In genomic region chr12:42498549-42499247, GRCh38 we compare ENCODE assay signal across 20 cellular contexts.
DNase-seq lines count a peak whose midpoint lies in the region; ATAC-seq, FAIRE-seq and TF ChIP-seq lines count a peak whose summit lies in the region.
"Had no signal": no experiment of that assay in that cellular context is flagged by ENCODE, and none has a peak within 500 bp of the region (broad histone marks: within the 10 kb centered on the region; RNA-seq: fewer than 3 reads in every experiment).

No MANE protein-coding gene starts in this region.

- CTCF ChIA-PET in activated CD4-positive, alpha-beta T cell treated with anti-CD3 and anti-CD28 coated beads for 36 hours (lab: Charles Lee): no interaction called here
- CTCF ChIA-PET in IMR-90 (lab: Yijun Ruan, JAX): interaction anchor here (0.6 kb wide), 2 partner anchors 146 to 397 kb away, joined by 3 to 4 read pairs; no protein-coding TSS in a partner anchor
- CTCF ChIA-PET in endothelial cell of umbilical vein (lab: Charles Lee): interaction anchor here (0.6 kb wide), 1 partner anchor 580 kb away, joined by 3 read pairs; no protein-coding TSS in a partner anchor
- CTCF ChIA-PET in CD8-positive, alpha-beta memory T cell (lab: Charles Lee): interaction anchor here (1.2 kb wide), 1 partner anchor 8 kb away, joined by 3 read pairs; no protein-coding TSS in a partner anchor

- no peaks in the 10 kb centered on the region for H3K4me1 Mint-ChIP-seq in activated CD4-positive, alpha-beta T cell treated with anti-CD3 and anti-CD28 coated beads for 36 hours
- H3K4me1 Mint-ChIP-seq in progenitor cell of endocrine pancreas (ENCODE audit: low read depth): peaks cover 7% of the 10 kb centered on the region
- H3K4me1 Mint-ChIP-seq in CD8-positive, alpha-beta memory T cell: no peaks in the 10 kb centered on the region

- H2BK120ac ChIP-seq in IMR-90 (ENCODE audit: low read depth, low read length): no peak overlapping the region

- no peak for TF ChIP-seq POLR2A in IMR-90 (IDR thresholded peaks at IDR 0.05; ENCODE audit: low read depth, low read length)
- no peak for TF ChIP-seq POLR2A in endothelial cell of umbilical vein (IDR thresholded peaks at IDR 0.05; ENCODE audit: low read depth, low read length)

- H2AK9ac ChIP-seq in IMR-90 (replicated peaks; ENCODE audit: low read depth, low read length, poor library complexity): no peak overlapping the region

- in situ Hi-C loops in IMR-90 (cut with MboI; ENCODE audit: low sequenced_read_pairs): no loop called here

- TF ChIP-seq RAD21 in IMR-90 (IDR thresholded peaks at IDR 0.05; ENCODE audit: low read length): no peak

- H2AFZ ChIP-seq in IMR-90 (replicated peaks; ENCODE audit: low read length, poor library complexity) (no peak overlapping the region), endothelial cell of umbilical vein (ENCODE audit: low read depth, low read length) (no peak overlapping the region)

- H3K14ac ChIP-seq in IMR-90 (replicated peaks; ENCODE audit: low read depth, low read length): no peak overlapping the region

- H3K27ac ChIP-seq in IMR-90 (ENCODE audit: insufficient read depth, low read length) (no peak overlapping the region), endothelial cell of umbilical vein (ENCODE audit: insufficient read depth, low read depth, low read length) (no peak overlapping the region)
- H3K27ac ChIP-seq in CD8-positive, alpha-beta memory T cell (ENCODE audit: low read depth, low read length): no peak overlapping the region
- H3K27ac ChIP-seq: HL-60 had no signal

- H4K5ac ChIP-seq in IMR-90 (ENCODE audit: low read depth, low read length): no peak overlapping the region

- H3K79me1 ChIP-seq in IMR-90 (ENCODE audit: low read depth in 1 of 2, low read length in 2 of 2): peaks cover 3 to 6% of the 10 kb centered on the region in 2 experiments; a peak in 1 of 4 replicates

- FAIRE-seq in endothelial cell of umbilical vein (lab: Jason Lieb, UNC): peak; percentile 70
- FAIRE-seq: HTR-8/SVneo, K562 had no signal

- H3K9me1 ChIP-seq in IMR-90 (ENCODE audit: insufficient read depth, low read length): no peaks in the 10 kb centered on the region
- H3K9me1 ChIP-seq in endothelial cell of umbilical vein (replicated peaks; ENCODE audit: control insufficient read depth, extremely low read depth, insufficient read depth, low read length): no peaks in the 10 kb centered on the region

- H4K20me1 ChIP-seq in IMR-90 (ENCODE audit: insufficient read depth, low read length): no peaks in the 10 kb centered on the region
- peaks cover 4% of the 10 kb centered on the region for H4K20me1 ChIP-seq in endothelial cell of umbilical vein (replicated peaks; ENCODE audit: control insufficient read depth, extremely low read depth, insufficient read depth, low read length)

- peaks cover 6% of the 10 kb centered on the region for H3K27me3 Mint-ChIP-seq in activated CD4-positive, alpha-beta T cell treated with anti-CD3 and anti-CD28 coated beads for 36 hours
- H3K27me3 Mint-ChIP-seq in progenitor cell of endocrine pancreas: no peaks in the 10 kb centered on the region
- H3K27me3 Mint-ChIP-seq in CD8-positive, alpha-beta memory T cell: peaks cover 2 to 12% of the 10 kb centered on the region in 2 donors

- no peak overlapping the region for H2BK15ac ChIP-seq in IMR-90 (ENCODE audit: low read depth, low read length)

- intact Hi-C loops in activated CD4-positive, alpha-beta T cell treated with anti-CD3 and anti-CD28 coated beads for 36 hours (cut with DNase I, micrococcal nuclease): no loop called here
- intact Hi-C loops in IMR-90 (cut with micrococcal nuclease): no loop called here
- intact Hi-C loops in endothelial cell of umbilical vein (cut with micrococcal nuclease): no loop called here

- no peak overlapping the region for H3K23ac ChIP-seq in IMR-90 (ENCODE audit: low read depth, low read length)

- DNase-seq in activated CD4-positive, alpha-beta T cell treated with anti-CD3 and anti-CD28 coated beads for 36 hours: no peak
- no peak for DNase-seq in activated CD4-positive, alpha-beta T cell treated with anti-CD3 and anti-CD28 coated beads for 1 hour
- peak; percentile 46 for DNase-seq in IMR-90
- no peak for DNase-seq in endothelial cell of umbilical vein (ENCODE audit: low read depth, low spot score)
- DNase-seq in progenitor cell of endocrine pancreas (ENCODE audit: low spot score, unreplicated experiment): no peak
- DNase-seq in NCI-H1105 (lab: John Stamatoyannopoulos, UW): no peak
- no peak for DNase-seq in CD8-positive, alpha-beta memory T cell
- DNase-seq: 8988T; GF-D8; NCI-H1436 treated with DMSO at 0.1 percent for 48 hours; NCI-H2029 treated with DMSO at 0.1 percent for 48 hours; NCI-H2171 treated with DMSO at 0.1 percent for 48 hours; NCI-H446 treated with DMSO at 0.1 percent for 48 hours; NK-92 treated with Interleukin-12 subunit alpha and Interleukin-12 subunit beta, amount 100 ng/mL, for 24 hours; SHP77 treated with DMSO at 0.1 percent for 48 hours had no signal

- H4K91ac ChIP-seq in IMR-90 (ENCODE audit: insufficient read depth, low read depth, low read length): no peak overlapping the region

- no peak overlapping the region for H2BK20ac ChIP-seq in IMR-90 (ENCODE audit: low read depth, low read length)

- H2BK5ac ChIP-seq in IMR-90 (ENCODE audit: low read depth, low read length, poor library complexity, severe bottlenecking): no peak overlapping the region

- 50% methylated on average over 1 of the region's 3 CpGs; no CpG with 5 or more reads in 1 of the 2 experiments for WGBS in IMR-90 (ENCODE audit: extremely low coverage in 2 of 2, insufficient read length in 1 of 2), 2 experiments

- H3K36me3 Mint-ChIP-seq in activated CD4-positive, alpha-beta T cell treated with anti-CD3 and anti-CD28 coated beads for 36 hours (ENCODE audit: low read depth): no peaks in the 10 kb centered on the region
- peaks cover 8% of the 10 kb centered on the region for H3K36me3 Mint-ChIP-seq in progenitor cell of endocrine pancreas (ENCODE audit: insufficient read depth)
- no peaks in the 10 kb centered on the region for H3K36me3 Mint-ChIP-seq in CD8-positive, alpha-beta memory T cell

- H3K27me3 ChIP-seq in IMR-90 (ENCODE audit: control insufficient read depth, insufficient read depth, low read length): no peaks in the 10 kb centered on the region
- H3K27me3 ChIP-seq in endothelial cell of umbilical vein (ENCODE audit: control insufficient read depth in 2 of 2, insufficient read depth in 2 of 2, low read length in 2 of 2): no peaks in the 10 kb centered on the region
- no peaks in the 10 kb centered on the region for H3K27me3 ChIP-seq in CD8-positive, alpha-beta memory T cell (ENCODE audit: insufficient read depth, low read length, poor library complexity, severe bottlenecking)

- H3K4me3 Mint-ChIP-seq in activated CD4-positive, alpha-beta T cell treated with anti-CD3 and anti-CD28 coated beads for 36 hours: no peak overlapping the region
- H3K4me3 Mint-ChIP-seq in progenitor cell of endocrine pancreas (ENCODE audit: low read depth): no peak overlapping the region
- H3K4me3 Mint-ChIP-seq in CD8-positive, alpha-beta memory T cell: no peak overlapping the region

- H3K4me1 ChIP-seq in IMR-90 (ENCODE audit: control insufficient read depth, insufficient read depth, low read length) (peaks cover 2% of the 10 kb centered on the region), endothelial cell of umbilical vein (ENCODE audit: control insufficient read depth, extremely low read depth, insufficient read depth, low read length) (no peaks in the 10 kb centered on the region)
- H3K4me1 ChIP-seq in CD8-positive, alpha-beta memory T cell (ENCODE audit: insufficient read depth, low read length): no peaks in the 10 kb centered on the region

- no peak overlapping the region for H3K4ac ChIP-seq in IMR-90 (ENCODE audit: low read depth, low read length)

- TF ChIP-seq CTCF in IMR-90 (conservative IDR thresholded peaks at IDR 0.05; ENCODE audit: low read depth, low read length): no peak
- no peak for TF ChIP-seq CTCF in endothelial cell of umbilical vein (IDR thresholded peaks at IDR 0.05; ENCODE audit: extremely low read depth in 1 of 2, insufficient read depth in 1 of 2, low read depth in 1 of 2, low read length in 2 of 2)
- TF ChIP-seq CTCF in progenitor cell of endocrine pancreas (IDR thresholded peaks at IDR 0.05; ENCODE audit: unreplicated experiment): no peak

- H3K9me3 ChIP-seq in IMR-90 (ENCODE audit: control insufficient read depth, insufficient read depth, low read length) (no peaks in the 10 kb centered on the region), endothelial cell of umbilical vein (replicated peaks; ENCODE audit: control insufficient read depth, insufficient read depth, low read length) (no peaks in the 10 kb centered on the region)
- no peaks in the 10 kb centered on the region for H3K9me3 ChIP-seq in CD8-positive, alpha-beta memory T cell (ENCODE audit: low read length)

- H3K56ac ChIP-seq in IMR-90 (ENCODE audit: extremely low read depth, insufficient read depth, low read length): no peak overlapping the region

- peaks cover 41% of the 10 kb centered on the region for H3K79me2 ChIP-seq in endothelial cell of umbilical vein (ENCODE audit: control insufficient read depth, insufficient read depth, low read length)

- no peak overlapping the region for H3K9ac ChIP-seq in IMR-90 (ENCODE audit: low read depth, low read length)
- no peak overlapping the region for H3K9ac ChIP-seq in endothelial cell of umbilical vein (replicated peaks; ENCODE audit: extremely low read depth, insufficient read depth, low read length)

- dilution Hi-C loops in IMR-90 (cut with HindIII; ENCODE audit: low sequenced_read_pairs, unreplicated experiment): no loop called here
- dilution Hi-C loops in endothelial cell of umbilical vein (cut with MboI; ENCODE audit: extremely low pct_ligation_motif_present, low sequenced_read_pairs): no loop called here

- POLR2A ChIA-PET in activated CD4-positive, alpha-beta T cell treated with anti-CD3 and anti-CD28 coated beads for 36 hours (lab: Charles Lee): no interaction called here
- POLR2A ChIA-PET in IMR-90 (lab: Charles Lee; ENCODE audit: unreplicated experiment): no interaction called here
- POLR2A ChIA-PET in endothelial cell of umbilical vein (lab: Charles Lee): no interaction called here
- POLR2A ChIA-PET in CD8-positive, alpha-beta memory T cell (lab: Charles Lee): no interaction called here

- peak; percentile 72 for ATAC-seq in activated CD4-positive, alpha-beta T cell treated with anti-CD3 and anti-CD28 coated beads for 36 hours
- no peak for ATAC-seq in IMR-90 (ENCODE audit: low read depth)
- no peak for ATAC-seq in esophagus mucosa
- ATAC-seq: HCT116, K562 had no signal

- no peak overlapping the region for H2AK5ac ChIP-seq in IMR-90 (ENCODE audit: low read depth, low read length)

- no peak overlapping the region for H3K27ac Mint-ChIP-seq in activated CD4-positive, alpha-beta T cell treated with anti-CD3 and anti-CD28 coated beads for 36 hours
- H3K27ac Mint-ChIP-seq in progenitor cell of endocrine pancreas: peak overlapping the region; percentile 67
- no peak overlapping the region for H3K27ac Mint-ChIP-seq in CD8-positive, alpha-beta memory T cell

- no peak overlapping the region for H3K18ac ChIP-seq in IMR-90 (ENCODE audit: low read depth, low read length)

- no peaks in the 10 kb centered on the region for H3K9me3 Mint-ChIP-seq in activated CD4-positive, alpha-beta T cell treated with anti-CD3 and anti-CD28 coated beads for 36 hours (ENCODE audit: low read depth)
- H3K9me3 Mint-ChIP-seq in progenitor cell of endocrine pancreas (ENCODE audit: low read depth): no peaks in the 10 kb centered on the region
- H3K9me3 Mint-ChIP-seq in CD8-positive, alpha-beta memory T cell: no peaks in the 10 kb centered on the region

- no peak overlapping the region for H4K8ac ChIP-seq in IMR-90 (ENCODE audit: low read depth in 2 of 2, low read length in 2 of 2)

- H3K4me2 ChIP-seq in IMR-90 (ENCODE audit: low read depth, low read length): no peak overlapping the region
- H3K4me2 ChIP-seq in endothelial cell of umbilical vein (ENCODE audit: insufficient read depth, low read length): no peak overlapping the region

- no peak overlapping the region for H3K4me3 ChIP-seq in IMR-90 (ENCODE audit: insufficient read depth, low read depth, low read length)
- no peak overlapping the region for H3K4me3 ChIP-seq in endothelial cell of umbilical vein (replicated peaks in 1 of 3; ENCODE audit: insufficient read depth in 1 of 3, low read depth in 1 of 3, low read length in 3 of 3)
- no peak overlapping the region for H3K4me3 ChIP-seq in CD8-positive, alpha-beta memory T cell (ENCODE audit: low read length)
- H3K4me3 ChIP-seq: K562 had no signal

- H3K36me3 ChIP-seq in IMR-90 (ENCODE audit: control insufficient read depth, insufficient read depth, low read length) (no peaks in the 10 kb centered on the region), endothelial cell of umbilical vein (ENCODE audit: control insufficient read depth in 2 of 2, extremely low read depth in 1 of 2, insufficient read depth in 2 of 2, low read length in 2 of 2) (peaks cover 2 to 7% of the 10 kb centered on the region in 2 experiments)
- H3K36me3 ChIP-seq in CD8-positive, alpha-beta memory T cell (ENCODE audit: insufficient read depth, low read length): no peaks in the 10 kb centered on the region

- no TSS peak for BruUV-seq in IMR-90 (replicated peaks; lab: Mats Ljungman, UMichigan)
- BruUV-seq in endothelial cell of umbilical vein (replicated peaks; lab: Mats Ljungman, UMichigan): no TSS peak
